ENCODE assay signal across 2 cellular contexts in the genomic region with DNA sequence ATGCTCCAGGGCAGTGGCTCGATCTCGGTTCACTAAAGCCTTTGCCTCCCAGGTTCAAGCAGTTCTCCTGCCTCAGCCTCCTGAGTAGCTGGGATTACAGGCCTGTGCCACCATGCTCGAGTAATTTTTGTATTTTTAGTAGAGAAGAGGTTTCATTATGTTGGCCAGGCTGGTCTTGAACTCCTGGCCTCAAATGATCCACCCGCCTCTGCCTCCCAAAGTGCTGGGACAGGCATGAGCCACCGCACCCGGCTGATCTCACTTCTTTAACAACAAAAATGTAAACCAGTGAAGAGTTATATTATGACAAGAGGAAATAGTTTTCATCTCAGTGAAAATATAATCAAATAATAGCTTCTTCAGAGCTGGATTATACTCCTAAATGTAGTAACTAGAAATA. TPM values are rescaled to one million over a fixed set of nuclear protein-coding genes. Genes with fewer than 3 reads are reported as not detected.
"Had no signal": no experiment of that assay in that cellular context is flagged by ENCODE, and none has a peak within 500 bp of the region (broad histone marks: within the 10 kb centered on the region; RNA-seq: fewer than 3 reads in every experiment).

No MANE protein-coding gene starts in this region.

RNA-seq across cellular contexts. Expression of a gene that starts 14.0 kb away (rescaled TPM):
- total RNA-seq: G401, GM12878 had no signal

RNA-seq across cellular contexts. Expression of a gene that starts 16.3 kb away (rescaled TPM):
- total RNA-seq: G401, GM12878 had no signal

RNA-seq across cellular contexts. Expression of a gene that starts 43.9 kb away (rescaled TPM):
- total RNA-seq: G401, GM12878 had no signal
